32 cellular contexts compared by ENCODE assay signal in the genomic region with DNA sequence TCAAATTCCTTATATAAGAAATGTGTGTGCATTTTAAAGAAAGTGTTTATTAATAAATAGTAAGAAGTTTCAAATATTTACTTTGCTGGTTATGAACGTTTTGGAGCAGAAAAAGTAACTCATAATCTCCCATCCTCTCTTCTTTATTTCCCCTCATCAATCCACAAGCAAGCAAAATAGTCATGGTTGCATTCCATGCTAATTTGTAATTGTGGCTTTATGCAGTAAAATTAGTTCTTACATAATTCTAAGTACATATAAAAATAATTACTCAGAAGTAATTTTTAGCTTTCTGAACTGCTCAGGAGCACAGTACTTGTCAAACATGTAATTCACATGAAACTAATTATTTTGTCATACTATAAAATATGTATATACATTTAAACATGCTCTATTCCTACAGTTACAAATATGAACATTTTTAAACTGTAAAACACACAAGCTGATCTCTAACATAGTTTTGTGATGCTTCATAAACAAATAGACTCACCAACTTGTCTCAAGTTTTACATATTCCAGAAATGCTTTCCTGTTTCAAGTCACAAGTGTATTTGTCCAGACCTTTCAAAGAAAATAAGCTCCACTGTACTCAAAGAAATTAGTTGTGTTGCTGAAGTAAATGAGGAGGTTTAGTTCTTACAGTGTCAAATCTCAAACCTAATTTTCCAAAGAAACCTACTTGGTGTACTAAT.
DNase-seq lines count a peak whose midpoint lies in the region; ATAC-seq, FAIRE-seq and TF ChIP-seq lines count a peak whose summit lies in the region.
"Had no signal": no experiment of that assay in that cellular context is flagged by ENCODE, and none has a peak within 500 bp of the region (broad histone marks: within the 10 kb centered on the region; RNA-seq: fewer than 3 reads in every experiment).

No MANE protein-coding gene starts in this region.

- no peak overlapping the region for H3K4me3 Mint-ChIP-seq in activated CD4-positive, alpha-beta memory T cell treated with anti-CD3 and anti-CD28 coated beads, Interleukin-2, amount 10 ng/mL, durations not matched to agents 7 days and 5 days
- no peak overlapping the region for H3K4me3 Mint-ChIP-seq in activated CD8-positive, alpha-beta T cell treated with anti-CD3 and anti-CD28 coated beads for 36 hours
- H3K4me3 Mint-ChIP-seq: activated naive CD4-positive, alpha-beta T cell treated with anti-CD3 and anti-CD28 coated beads, Interleukin-2, amount 50 U/mL, for 24 hours; CD4-positive, CD25-positive, alpha-beta regulatory T cell; endodermal cell had no signal

- no peaks in the 10 kb centered on the region for H3K36me3 Mint-ChIP-seq in activated CD4-positive, alpha-beta memory T cell treated with anti-CD3 and anti-CD28 coated beads, Interleukin-2, amount 10 ng/mL, durations not matched to agents 7 days and 5 days (ENCODE audit: low read depth)
- no peaks in the 10 kb centered on the region for H3K36me3 Mint-ChIP-seq in activated CD8-positive, alpha-beta T cell treated with anti-CD3 and anti-CD28 coated beads for 36 hours (ENCODE audit: low read depth)
- H3K36me3 Mint-ChIP-seq: activated naive CD4-positive, alpha-beta T cell treated with anti-CD3 and anti-CD28 coated beads, Interleukin-2, amount 50 U/mL, for 24 hours; CD4-positive, CD25-positive, alpha-beta regulatory T cell had no signal

- no CpG with 5 or more reads among the region's 1 CpG for WGBS in IMR-90 (ENCODE audit: extremely low coverage in 2 of 2, insufficient read length in 1 of 2), 2 experiments

- H3K27me3 ChIP-seq in IMR-90 (ENCODE audit: control insufficient read depth, insufficient read depth, low read length): no peaks in the 10 kb centered on the region
- no peaks in the 10 kb centered on the region for H3K27me3 ChIP-seq in bronchial epithelial cell (ENCODE audit: control insufficient read depth, insufficient read depth, low read length)
- H3K27me3 ChIP-seq: esophagus squamous epithelium, pancreas, upper lobe of right lung had no signal

- no peak overlapping the region for H2BK20ac ChIP-seq in IMR-90 (ENCODE audit: low read depth, low read length)

- no peak overlapping the region for H2AFZ ChIP-seq in IMR-90 (replicated peaks; ENCODE audit: low read length, poor library complexity)

- H3K18ac ChIP-seq in IMR-90 (ENCODE audit: low read depth, low read length): no peak overlapping the region

- in situ Hi-C loops in IMR-90 (cut with MboI; ENCODE audit: low sequenced_read_pairs): no loop called here

- H3K56ac ChIP-seq in IMR-90 (ENCODE audit: extremely low read depth, insufficient read depth, low read length): no peak overlapping the region

- no peak overlapping the region for H3K4me3 ChIP-seq in IMR-90 (ENCODE audit: insufficient read depth, low read depth, low read length)
- no peak overlapping the region for H3K4me3 ChIP-seq in bronchial epithelial cell (ENCODE audit: low read depth, low read length)
- H3K4me3 ChIP-seq: esophagus squamous epithelium, pancreas, skin epidermis, upper lobe of right lung had no signal

- H2BK120ac ChIP-seq in IMR-90 (ENCODE audit: low read depth, low read length): no peak overlapping the region

- no peaks in the 10 kb centered on the region for H3K4me1 Mint-ChIP-seq in activated CD4-positive, alpha-beta memory T cell treated with anti-CD3 and anti-CD28 coated beads, Interleukin-2, amount 10 ng/mL, durations not matched to agents 7 days and 5 days
- H3K4me1 Mint-ChIP-seq in activated CD8-positive, alpha-beta T cell treated with anti-CD3 and anti-CD28 coated beads for 36 hours (ENCODE audit: low read depth): no peaks in the 10 kb centered on the region
- H3K4me1 Mint-ChIP-seq: activated naive CD4-positive, alpha-beta T cell treated with anti-CD3 and anti-CD28 coated beads, Interleukin-2, amount 50 U/mL, for 24 hours; CD4-positive, CD25-positive, alpha-beta regulatory T cell; endodermal cell had no signal

- H2AK9ac ChIP-seq in IMR-90 (replicated peaks; ENCODE audit: low read depth, low read length, poor library complexity): no peak overlapping the region

- no peak overlapping the region for H3K9ac ChIP-seq in IMR-90 (ENCODE audit: low read depth, low read length)

- peaks cover 2% of the 10 kb centered on the region for H3K9me3 Mint-ChIP-seq in activated CD4-positive, alpha-beta memory T cell treated with anti-CD3 and anti-CD28 coated beads, Interleukin-2, amount 10 ng/mL, durations not matched to agents 7 days and 5 days
- H3K9me3 Mint-ChIP-seq in activated CD8-positive, alpha-beta T cell treated with anti-CD3 and anti-CD28 coated beads for 36 hours: peaks cover 4% of the 10 kb centered on the region
- H3K9me3 Mint-ChIP-seq: activated naive CD4-positive, alpha-beta T cell treated with anti-CD3 and anti-CD28 coated beads, Interleukin-2, amount 50 U/mL, for 24 hours; endodermal cell had no signal

- TF ChIP-seq CTCF in D721Med (IDR thresholded peaks at IDR 0.05; ENCODE audit: insufficient read depth, missing control alignments): no peak
- TF ChIP-seq CTCF in IMR-90 (conservative IDR thresholded peaks at IDR 0.05; ENCODE audit: low read depth, low read length): no peak
- no peak for TF ChIP-seq CTCF in bronchial epithelial cell (IDR thresholded peaks at IDR 0.05; ENCODE audit: insufficient read depth, low read length, severe bottlenecking)
- no peak for TF ChIP-seq CTCF in activated CD8-positive, alpha-beta T cell treated with anti-CD3 and anti-CD28 coated beads for 36 hours (IDR thresholded peaks at IDR 0.05)

- POLR2A ChIA-PET in IMR-90 (lab: Charles Lee; ENCODE audit: unreplicated experiment): no interaction called here
- POLR2A ChIA-PET in activated CD4-positive, alpha-beta memory T cell treated with anti-CD3 and anti-CD28 coated beads, Interleukin-2, amount 10 ng/mL, durations not matched to agents 7 days and 5 days (lab: Charles Lee): no interaction called here
- POLR2A ChIA-PET in activated CD8-positive, alpha-beta T cell treated with anti-CD3 and anti-CD28 coated beads for 36 hours (lab: Charles Lee): no interaction called here

- CTCF ChIA-PET in IMR-90 (lab: Yijun Ruan, JAX): no interaction called here
- CTCF ChIA-PET in activated CD4-positive, alpha-beta memory T cell treated with anti-CD3 and anti-CD28 coated beads, Interleukin-2, amount 10 ng/mL, durations not matched to agents 7 days and 5 days (lab: Charles Lee): no interaction called here
- CTCF ChIA-PET in activated CD8-positive, alpha-beta T cell treated with anti-CD3 and anti-CD28 coated beads for 36 hours (lab: Charles Lee): no interaction called here

- no peak overlapping the region for H4K5ac ChIP-seq in IMR-90 (ENCODE audit: low read depth, low read length)

- no peak overlapping the region for H3K27ac ChIP-seq in IMR-90 (ENCODE audit: insufficient read depth, low read length)
- H3K27ac ChIP-seq: esophagus squamous epithelium, HL-60, pancreas, skin epidermis, upper lobe of right lung had no signal

- no peaks in the 10 kb centered on the region for H3K9me1 ChIP-seq in IMR-90 (ENCODE audit: insufficient read depth, low read length)

- BruUV-seq in IMR-90 (replicated peaks; lab: Mats Ljungman, UMichigan): no TSS peak

- no peaks in the 10 kb centered on the region for H4K20me1 ChIP-seq in IMR-90 (ENCODE audit: insufficient read depth, low read length)

- intact Hi-C loops in IMR-90 (cut with micrococcal nuclease): no loop called here
- intact Hi-C loops in activated CD8-positive, alpha-beta T cell treated with anti-CD3 and anti-CD28 coated beads for 36 hours (cut with micrococcal nuclease): no loop called here

- DNase-seq in D721Med (ENCODE audit: insufficient read length, low spot score) (no peak), IMR-90 (peak; percentile 17), bronchial epithelial cell (ENCODE audit: low read depth) (peak; percentile 0), iris pigment epithelial cell (ENCODE audit: low read depth) (peak; percentile 10)
- DNase-seq in activated CD4-positive, alpha-beta memory T cell treated with anti-CD3 and anti-CD28 coated beads, Interleukin-2, amount 10 ng/mL, durations not matched to agents 7 days and 5 days: no peak
- DNase-seq in activated CD8-positive, alpha-beta T cell treated with anti-CD3 and anti-CD28 coated beads for 36 hours: no peak
- DNase-seq: activated CD8-positive, alpha-beta memory T cell treated with anti-CD3 and anti-CD28 coated beads for 24 hours; activated T-cell treated with anti-CD3 and anti-CD28 coated beads for 4 hours; anterior cingulate cortex; Calu3; CD4-positive, CD25-positive, alpha-beta regulatory T cell; cortex of kidney; DND-41; endodermal cell; esophagus squamous epithelium; H7; NCI-H1417 treated with DMSO at 0.1 percent for 48 hours; NCI-H2081 treated with DMSO at 0.1 percent for 48 hours; NCI-H345; NCI-H748 treated with DMSO at 0.1 percent for 48 hours; pancreas; retina; SIG-M5; stimulated activated naive CD4-positive, alpha-beta T cell; SW 1271; upper lobe of right lung had no signal

- ATAC-seq in IMR-90 (ENCODE audit: low read depth): peak; percentile 48
- no peak for ATAC-seq in activated CD8-positive, alpha-beta T cell treated with anti-CD3 and anti-CD28 coated beads for 36 hours
- ATAC-seq in GM21529 (IDR thresholded peaks at IDR 0.05; ENCODE audit: unreplicated experiment): no peak
- ATAC-seq in GM21367 (IDR thresholded peaks at IDR 0.05; ENCODE audit: unreplicated experiment): no peak
- ATAC-seq: pancreas, upper lobe of right lung had no signal

- no peak overlapping the region for H2BK15ac ChIP-seq in IMR-90 (ENCODE audit: low read depth, low read length)

- no peak for TF ChIP-seq POLR2A in IMR-90 (IDR thresholded peaks at IDR 0.05; ENCODE audit: low read depth, low read length)

- no peak overlapping the region for H4K8ac ChIP-seq in IMR-90 (ENCODE audit: low read depth in 2 of 2, low read length in 2 of 2)

- H2BK5ac ChIP-seq in IMR-90 (ENCODE audit: low read depth, low read length, poor library complexity, severe bottlenecking): no peak overlapping the region

- no peaks in the 10 kb centered on the region for H3K79me1 ChIP-seq in IMR-90 (ENCODE audit: low read depth in 1 of 2, low read length in 2 of 2)

- no peak overlapping the region for H3K4me2 ChIP-seq in IMR-90 (ENCODE audit: low read depth, low read length)

- no peak for TF ChIP-seq RAD21 in IMR-90 (IDR thresholded peaks at IDR 0.05; ENCODE audit: low read length)

- H3K4me1 ChIP-seq in IMR-90 (ENCODE audit: control insufficient read depth, insufficient read depth, low read length): no peaks in the 10 kb centered on the region
- H3K4me1 ChIP-seq: esophagus squamous epithelium, pancreas, upper lobe of right lung had no signal

- no peak overlapping the region for H2AK5ac ChIP-seq in IMR-90 (ENCODE audit: low read depth, low read length)

- no peak overlapping the region for H3K14ac ChIP-seq in IMR-90 (replicated peaks; ENCODE audit: low read depth, low read length)

- no peak overlapping the region for H3K27ac Mint-ChIP-seq in activated CD4-positive, alpha-beta memory T cell treated with anti-CD3 and anti-CD28 coated beads, Interleukin-2, amount 10 ng/mL, durations not matched to agents 7 days and 5 days
- H3K27ac Mint-ChIP-seq in activated CD8-positive, alpha-beta T cell treated with anti-CD3 and anti-CD28 coated beads for 36 hours: no peak overlapping the region
- H3K27ac Mint-ChIP-seq: activated naive CD4-positive, alpha-beta T cell treated with anti-CD3 and anti-CD28 coated beads, Interleukin-2, amount 50 U/mL, for 24 hours; CD4-positive, CD25-positive, alpha-beta regulatory T cell; endodermal cell had no signal

- no peak overlapping the region for H4K91ac ChIP-seq in IMR-90 (ENCODE audit: insufficient read depth, low read depth, low read length)

- peak; percentile 70 for FAIRE-seq in D721Med (lab: Jason Lieb, UNC)
- no peak for FAIRE-seq in bronchial epithelial cell (lab: Jason Lieb, UNC)
- FAIRE-seq: pancreas, RCC 7860 had no signal

- H3K27me3 Mint-ChIP-seq in activated CD4-positive, alpha-beta memory T cell treated with anti-CD3 and anti-CD28 coated beads, Interleukin-2, amount 10 ng/mL, durations not matched to agents 7 days and 5 days: no peaks in the 10 kb centered on the region
- no peaks in the 10 kb centered on the region for H3K27me3 Mint-ChIP-seq in activated CD8-positive, alpha-beta T cell treated with anti-CD3 and anti-CD28 coated beads for 36 hours
- H3K27me3 Mint-ChIP-seq: activated naive CD4-positive, alpha-beta T cell treated with anti-CD3 and anti-CD28 coated beads, Interleukin-2, amount 50 U/mL, for 24 hours; CD4-positive, CD25-positive, alpha-beta regulatory T cell had no signal

- H3K23ac ChIP-seq in IMR-90 (ENCODE audit: low read depth, low read length): no peak overlapping the region

- dilution Hi-C loops in IMR-90 (cut with HindIII; ENCODE audit: low sequenced_read_pairs, unreplicated experiment): no loop called here

- no peaks in the 10 kb centered on the region for H3K36me3 ChIP-seq in IMR-90 (ENCODE audit: control insufficient read depth, insufficient read depth, low read length)
- no peaks in the 10 kb centered on the region for H3K36me3 ChIP-seq in bronchial epithelial cell (ENCODE audit: control insufficient read depth, insufficient read depth, low read length)
- H3K36me3 ChIP-seq: esophagus squamous epithelium, pancreas, upper lobe of right lung had no signal

- no peaks in the 10 kb centered on the region for H3K9me3 ChIP-seq in IMR-90 (ENCODE audit: control insufficient read depth, insufficient read depth, low read length)
- H3K9me3 ChIP-seq: esophagus squamous epithelium, pancreas, upper lobe of right lung had no signal

- no peak overlapping the region for H3K4ac ChIP-seq in IMR-90 (ENCODE audit: low read depth, low read length)

Comparison
In these comparisons a context has a peak if more than half of its experiments do, and no peak if none do; other contexts are left out.
1. DNase-seq: peak in IMR-90 (single experiment), bronchial epithelial cell (single experiment) and iris pigment epithelial cell (single experiment); none in D721Med (single experiment), activated CD4-positive, alpha-beta memory T cell treated with anti-CD3 and anti-CD28 coated beads, Interleukin-2, amount 10 ng/mL, durations not matched to agents 7 days and 5 days (single experiment) and activated CD8-positive, alpha-beta T cell treated with anti-CD3 and anti-CD28 coated beads for 36 hours (single experiment).